33 cellular contexts compared by ENCODE assay signal in the genomic region with DNA sequence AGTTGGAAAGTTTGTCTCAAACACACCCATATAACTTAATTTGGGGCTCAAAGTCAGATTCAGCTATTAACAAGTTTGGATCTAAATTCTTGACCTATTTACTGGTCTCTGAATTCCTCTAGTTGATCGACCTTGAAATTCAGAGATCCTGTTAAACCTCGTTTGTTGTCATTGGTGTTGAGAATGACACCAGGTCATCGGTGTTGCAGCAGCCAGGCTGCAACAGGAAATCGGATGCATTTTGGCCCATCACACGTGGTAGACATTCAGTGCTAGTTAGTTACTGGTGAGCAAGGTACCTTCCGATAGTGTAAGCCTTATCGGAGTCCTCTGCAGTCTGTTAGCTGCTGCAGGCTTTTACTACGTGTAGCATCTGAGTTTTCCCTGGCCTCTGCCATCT.
"Had no signal": no experiment of that assay in that cellular context is flagged by ENCODE, and none has a peak within 500 bp of the region (broad histone marks: within the 10 kb centered on the region; RNA-seq: fewer than 3 reads in every experiment).

No MANE protein-coding gene starts in this region.

- H3K4me3 Mint-ChIP-seq: activated CD4-positive, alpha-beta memory T cell treated with anti-CD3 and anti-CD28 coated beads for 36 hours; activated CD4-positive, alpha-beta T cell treated with anti-CD3 and anti-CD28 coated beads for 36 hours; activated CD4-positive, alpha-beta T cell treated with anti-CD3 and anti-CD28 coated beads, Interleukin-2, amount 10 ng/mL, durations not matched to agents 24 days and 14 days; activated naive CD8-positive, alpha-beta T cell; activated T-cell treated with anti-CD3 and anti-CD28 coated beads, Interleukin-2, amount 50 U/mL, for 4 hours; activated T-helper 17 cell treated with anti-CD3 and anti-CD28 coated beads, Interleukin-2, amount 50 U/mL, for 72 hours; T-helper 17 cell; T-helper 2 cell treated with Interferon-gamma antibody and Interleukin-4, amounts not matched to agents 5 μg/mL and 100 μg/mL, for 36 hours had no signal

- H3K27me3 Mint-ChIP-seq: activated CD4-positive, alpha-beta memory T cell treated with anti-CD3 and anti-CD28 coated beads for 36 hours; activated CD4-positive, alpha-beta T cell treated with anti-CD3 and anti-CD28 coated beads for 36 hours; activated CD4-positive, alpha-beta T cell treated with anti-CD3 and anti-CD28 coated beads, Interleukin-2, amount 10 ng/mL, durations not matched to agents 24 days and 14 days; activated naive CD8-positive, alpha-beta T cell; activated T-helper 17 cell treated with anti-CD3 and anti-CD28 coated beads, Interleukin-2, amount 50 U/mL, for 72 hours; T-helper 17 cell had no signal

- H3K27ac Mint-ChIP-seq: activated CD4-positive, alpha-beta memory T cell treated with anti-CD3 and anti-CD28 coated beads for 36 hours; activated CD4-positive, alpha-beta T cell treated with anti-CD3 and anti-CD28 coated beads for 36 hours; activated CD4-positive, alpha-beta T cell treated with anti-CD3 and anti-CD28 coated beads, Interleukin-2, amount 10 ng/mL, durations not matched to agents 24 days and 14 days; activated naive CD8-positive, alpha-beta T cell; activated T-helper 17 cell treated with anti-CD3 and anti-CD28 coated beads, Interleukin-2, amount 50 U/mL, for 72 hours; T-helper 17 cell; T-helper 2 cell treated with Interferon-gamma antibody and Interleukin-4, amounts not matched to agents 5 μg/mL and 100 μg/mL, for 36 hours had no signal

- H3K36me3 ChIP-seq: cardiac muscle cell, colonic mucosa had no signal

- H3K9me3 Mint-ChIP-seq: activated CD4-positive, alpha-beta memory T cell treated with anti-CD3 and anti-CD28 coated beads for 36 hours; activated CD4-positive, alpha-beta T cell treated with anti-CD3 and anti-CD28 coated beads, Interleukin-2, amount 10 ng/mL, durations not matched to agents 24 days and 14 days; activated T-cell treated with anti-CD3 and anti-CD28 coated beads, Interleukin-2, amount 50 U/mL, for 4 hours; activated T-helper 17 cell treated with anti-CD3 and anti-CD28 coated beads, Interleukin-2, amount 50 U/mL, for 72 hours; T-helper 2 cell treated with Interferon-gamma antibody and Interleukin-4, amounts not matched to agents 5 μg/mL and 100 μg/mL, for 36 hours had no signal

- H3K4me3 ChIP-seq: cardiac muscle cell, colonic mucosa, esophagus squamous epithelium, gastroesophageal sphincter, heart right ventricle had no signal

- H3K27me3 ChIP-seq: cardiac muscle cell, colonic mucosa, esophagus squamous epithelium, gastroesophageal sphincter, heart right ventricle had no signal

- H3K27ac ChIP-seq: cardiac muscle cell, colonic mucosa, epithelial cell of prostate, esophagus squamous epithelium, gastroesophageal sphincter, heart right ventricle had no signal

- H3K4me1 Mint-ChIP-seq: activated CD4-positive, alpha-beta T cell treated with anti-CD3 and anti-CD28 coated beads for 36 hours; activated CD4-positive, alpha-beta T cell treated with anti-CD3 and anti-CD28 coated beads, Interleukin-2, amount 10 ng/mL, durations not matched to agents 24 days and 14 days; activated T-helper 17 cell treated with anti-CD3 and anti-CD28 coated beads, Interleukin-2, amount 50 U/mL, for 72 hours had no signal

- H3K9me3 ChIP-seq: colonic mucosa, esophagus squamous epithelium, gastroesophageal sphincter, heart right ventricle had no signal

- ATAC-seq: activated CD4-positive, alpha-beta T cell treated with anti-CD3 and anti-CD28 coated beads for 36 hours; activated T-cell treated with anti-CD3 and anti-CD28 coated beads, Interleukin-2, amount 50 U/mL, for 4 hours; activated T-helper 17 cell treated with anti-CD3 and anti-CD28 coated beads, Interleukin-2, amount 50 U/mL, for 72 hours; gastroesophageal sphincter; heart right ventricle; T-helper 17 cell had no signal

- FAIRE-seq: astrocyte, endometrium, endothelial cell of umbilical vein had no signal

- DNase-seq: activated CD4-positive, alpha-beta memory T cell treated with anti-CD3 and anti-CD28 coated beads for 36 hours; activated CD4-positive, alpha-beta T cell treated with anti-CD3 and anti-CD28 coated beads for 36 hours; activated CD4-positive, alpha-beta T cell treated with anti-CD3 and anti-CD28 coated beads, Interleukin-2, amount 10 ng/mL, durations not matched to agents 24 days and 14 days; activated CD4-positive, CD25-positive, alpha-beta regulatory T cell; activated CD4-positive, CD25-positive, alpha-beta regulatory T cell treated with anti-CD3 and anti-CD28 coated beads, Interleukin-2, amount 50 U/mL, for 72 hours; activated CD8-positive, alpha-beta memory T cell treated with anti-CD3 and anti-CD28 coated beads, Interleukin-2, amount 50 U/mL, for 48 hours; activated effector memory CD4-positive, alpha-beta T cell treated with Interleukin-2 at 50 U/mL for 16 hours; activated gamma-delta T cell treated with Interleukin-2 at 50 U/mL for 16 hours; activated naive CD4-positive, alpha-beta T cell treated with anti-CD3 and anti-CD28 coated beads, Interleukin-2, amount 50 U/mL, for 16 hours; activated naive CD4-positive, alpha-beta T cell treated with Interleukin-2 at 50 U/mL for 16 hours; activated T-cell treated with anti-CD3 and anti-CD28 coated beads for 4 hours; activated T-cell treated with anti-CD3 and anti-CD28 coated beads, Interleukin-2, amount 50 U/mL, for 4 hours; amniotic stem cell; anterior cingulate cortex; central memory CD4-positive, alpha-beta T cell; cerebellar nuclear complex; colonic mucosa; effector CD8-positive, alpha-beta T cell; esophagus squamous epithelium; foreskin melanocyte; heart right ventricle; T-helper 1 cell; T-helper 17 cell; T1000 had no signal
